ENCODE assay signal across 6 cellular contexts in the genomic region with DNA sequence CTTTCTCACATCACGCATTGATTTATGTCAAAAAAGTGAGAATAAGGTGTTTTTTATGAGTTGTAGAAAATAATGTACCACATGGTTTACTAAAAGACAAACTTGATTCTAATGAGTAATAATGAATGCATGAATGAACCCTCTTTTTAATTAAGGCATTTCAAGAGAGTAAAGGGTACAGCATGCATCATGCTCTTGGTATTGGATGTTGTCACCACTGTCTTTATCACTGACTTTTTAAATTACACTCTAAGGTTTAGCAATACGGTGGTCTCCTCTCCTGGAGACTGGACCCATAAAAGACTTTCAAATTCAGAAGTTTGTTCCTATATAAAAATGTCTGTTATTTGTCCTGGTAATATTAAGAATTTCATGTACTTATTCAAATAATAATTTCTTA.
DNase-seq lines count a peak whose midpoint lies in the region; ATAC-seq, FAIRE-seq and TF ChIP-seq lines count a peak whose summit lies in the region.
"Not testable (repeated sequence)": the region's sequence is repeated elsewhere in the genome, so short reads cannot be mapped to it uniquely, and the experiment has no call there.

No MANE protein-coding gene starts in this region.

- H3K36me3 ChIP-seq in GM12878 (ENCODE audit: control insufficient read depth in 2 of 2, insufficient read depth in 2 of 2, low read length in 1 of 2); endothelial cell of umbilical vein (ENCODE audit: control insufficient read depth in 2 of 2, extremely low read depth in 1 of 2, insufficient read depth in 2 of 2, low read length in 2 of 2); keratinocyte (ENCODE audit: control insufficient read depth in 2 of 2, extremely low read depth in 1 of 2, insufficient read depth in 2 of 2, low read length in 2 of 2); pancreas: not testable (repeated sequence)

- not testable (repeated sequence) for DNase-seq in GM12878 (ENCODE audit: low read depth, low spot score); endothelial cell of umbilical vein (ENCODE audit: low read depth, low spot score); keratinocyte (ENCODE audit: low read depth, low spot score); pancreas

- H3K79me2 ChIP-seq in GM12878 (ENCODE audit: control insufficient read depth, insufficient read depth, low read length); endothelial cell of umbilical vein (ENCODE audit: control insufficient read depth, insufficient read depth, low read length); keratinocyte (ENCODE audit: control insufficient read depth, insufficient read depth, low read length): not testable (repeated sequence)

- not testable (repeated sequence) for H3K4me3 ChIP-seq in GM12878; endothelial cell of umbilical vein (replicated peaks in 1 of 3; ENCODE audit: insufficient read depth in 1 of 3, low read depth in 1 of 3, low read length in 3 of 3); keratinocyte (ENCODE audit: control insufficient read depth in 2 of 3, extremely low read depth in 1 of 3, insufficient read depth in 2 of 3, low read depth in 1 of 3, low read length in 3 of 3); pancreas

- intact Hi-C loops in GM12878 (cut with micrococcal nuclease; ENCODE audit: unreplicated experiment); endothelial cell of umbilical vein (cut with micrococcal nuclease); pancreas (cut with DNase I): not testable (repeated sequence)

- TF ChIP-seq POLR2A in GM12878 (IDR thresholded peaks at IDR 0.05; ENCODE audit: low read depth, low read length); endothelial cell of umbilical vein (IDR thresholded peaks at IDR 0.05; ENCODE audit: low read depth, low read length): not testable (repeated sequence)

- TF ChIP-seq RAD21 in GM12878 (IDR thresholded peaks at IDR 0.05; ENCODE audit: insufficient read depth, low read depth, low read length) = not testable (repeated sequence)

- not testable (repeated sequence) for H3K4me2 ChIP-seq in GM12878 (ENCODE audit: control insufficient read depth, insufficient read depth); endothelial cell of umbilical vein (ENCODE audit: insufficient read depth, low read length); keratinocyte (ENCODE audit: control insufficient read depth, extremely low read depth, insufficient read depth, low read depth, low read length)

- H3K9ac ChIP-seq in GM12878 (ENCODE audit: control insufficient read depth, insufficient read depth, low read length); endothelial cell of umbilical vein (replicated peaks; ENCODE audit: extremely low read depth, insufficient read depth, low read length); keratinocyte (ENCODE audit: control insufficient read depth, extremely low read depth, insufficient read depth, low read length): not testable (repeated sequence)

- not testable (repeated sequence) for H4K20me1 ChIP-seq in GM12878 (ENCODE audit: control insufficient read depth, insufficient read depth); endothelial cell of umbilical vein (replicated peaks; ENCODE audit: control insufficient read depth, extremely low read depth, insufficient read depth, low read length); keratinocyte (ENCODE audit: control insufficient read depth, extremely low read depth, insufficient read depth, low read length)

- not testable (repeated sequence) for H3K9me3 ChIP-seq in GM12878 (replicated peaks; ENCODE audit: control insufficient read depth, insufficient read depth, low read length); endothelial cell of umbilical vein (replicated peaks; ENCODE audit: control insufficient read depth, insufficient read depth, low read length); keratinocyte (ENCODE audit: control insufficient read depth, low read depth, low read length); pancreas

- SMC1A ChIA-PET in GM12878 (lab: Charles Lee; ENCODE audit: uncharacterized antibody, unreplicated experiment) = not testable (repeated sequence)

- 88% methylated on average over 2 of the region's 2 CpGs for WGBS in GM12878 (ENCODE audit: insufficient coverage, insufficient replicate concordance, low lambda C conversion rate, missing lambda C conversion rate)
- 81 to 91% methylated on average over 2 of the region's 2 CpGs for WGBS in pancreas, 2 donors

- not testable (repeated sequence) for H3K27ac ChIP-seq in GM12878 (ENCODE audit: control insufficient read depth, insufficient read depth); endothelial cell of umbilical vein (ENCODE audit: insufficient read depth, low read depth, low read length); keratinocyte (ENCODE audit: control insufficient read depth, insufficient read depth, low read length); pancreas

- CTCF ChIA-PET in GM12878 (lab: Yijun Ruan, JAX) = not testable (repeated sequence)
- CTCF ChIA-PET in endothelial cell of umbilical vein (lab: Charles Lee) = interaction anchor here (1.1 kb wide), 1 partner anchor 10 kb away, joined by 3 read pairs; no protein-coding TSS in a partner anchor

- TF ChIP-seq EP300 in GM12878 (IDR thresholded peaks at IDR 0.05; ENCODE audit: borderline replicate concordance in 1 of 2, control insufficient read depth in 1 of 2, low read depth in 2 of 2, low read length in 2 of 2) = not testable (repeated sequence)

- not testable (repeated sequence) for H3K4me1 ChIP-seq in GM12878 (ENCODE audit: control insufficient read depth, insufficient read depth, low read length); endothelial cell of umbilical vein (ENCODE audit: control insufficient read depth, extremely low read depth, insufficient read depth, low read length); pancreas
- peaks cover 21% of the 10 kb centered on the region for H3K4me1 ChIP-seq in keratinocyte (ENCODE audit: control insufficient read depth, extremely low read depth, insufficient read depth, low read length)

- RAD21 ChIA-PET in GM12878 (lab: Charles Lee; ENCODE audit: unreplicated experiment) = not testable (repeated sequence)

- not testable (repeated sequence) for TF ChIP-seq CTCF in GM12878 (IDR thresholded peaks at IDR 0.05 in 2 of 3, conservative IDR thresholded peaks at IDR 0.05 in 1 of 3; ENCODE audit: control insufficient read depth in 2 of 3, extremely low read depth in 1 of 3, insufficient read depth in 1 of 3, low read depth in 3 of 3, low read length in 3 of 3); endothelial cell of umbilical vein (IDR thresholded peaks at IDR 0.05; ENCODE audit: extremely low read depth in 1 of 2, insufficient read depth in 1 of 2, low read depth in 1 of 2, low read length in 2 of 2); keratinocyte (optimal IDR thresholded peaks at IDR 0.05 in 1 of 3, IDR thresholded peaks at IDR 0.05 in 1 of 3, conservative IDR thresholded peaks at IDR 0.05 in 1 of 3; ENCODE audit: extremely low read depth in 1 of 3, insufficient read depth in 2 of 3, low read length in 3 of 3); pancreas (IDR thresholded peaks at IDR 0.05)

- peak; percentile 21 to 43 for ATAC-seq in activated CD4-positive, CD25-positive, alpha-beta regulatory T cell treated with anti-CD3 and anti-CD28 coated beads, Interleukin-2, amount 50 U/mL, for 24 hours
- ATAC-seq in GM12878, pancreas: not testable (repeated sequence)

- in situ Hi-C loops in GM12878 (cut with MboI) = not testable (repeated sequence)

- dilution Hi-C loops in endothelial cell of umbilical vein (cut with MboI; ENCODE audit: extremely low pct_ligation_motif_present, low sequenced_read_pairs) = loop anchor here (25.0 kb wide), 1 partner anchor 283 kb away; a partner anchor contains a TSS
- dilution Hi-C loops in keratinocyte (cut with MboI; ENCODE audit: extremely low pct_ligation_motif_present, low sequenced_read_pairs) = not testable (repeated sequence)

- FAIRE-seq in G401.6 (lab: Jason Lieb, UNC) (peak; percentile 30), GM12878 (lab: Jason Lieb, UNC) (peak; percentile 23), endothelial cell of umbilical vein (lab: Jason Lieb, UNC) (peak; percentile 38), keratinocyte (lab: Jason Lieb, UNC) (peak; percentile 83), pancreas (lab: Jason Lieb, UNC) (peak; percentile 63)

- not testable (repeated sequence) for H3K27me3 ChIP-seq in GM12878 (replicated peaks in 1 of 2; ENCODE audit: control insufficient read depth in 2 of 2, insufficient read depth in 2 of 2, low read length in 1 of 2); endothelial cell of umbilical vein (ENCODE audit: control insufficient read depth in 2 of 2, insufficient read depth in 2 of 2, low read length in 2 of 2); keratinocyte (ENCODE audit: control insufficient read depth, extremely low read depth, insufficient read depth, low read length); pancreas

- BruUV-seq in GM12878 (replicated peaks; lab: Mats Ljungman, UMichigan); endothelial cell of umbilical vein (replicated peaks; lab: Mats Ljungman, UMichigan): not testable (repeated sequence)

- not testable (repeated sequence) for H2AFZ ChIP-seq in GM12878 (ENCODE audit: control insufficient read depth, low read depth, low read length); endothelial cell of umbilical vein (ENCODE audit: low read depth, low read length); keratinocyte (ENCODE audit: control insufficient read depth, low read length)

- POLR2A ChIA-PET in GM12878 (lab: Charles Lee); endothelial cell of umbilical vein (lab: Charles Lee): not testable (repeated sequence)

- H3K9me1 ChIP-seq in endothelial cell of umbilical vein (replicated peaks; ENCODE audit: control insufficient read depth, extremely low read depth, insufficient read depth, low read length); keratinocyte (ENCODE audit: control insufficient read depth, extremely low read depth, insufficient read depth, low read length): not testable (repeated sequence)
